In genomic region chr5:164898705-164899104, GRCh38 we compare ENCODE assay signal across 27 cellular contexts.
"Had no signal": no experiment of that assay in that cellular context is flagged by ENCODE, and none has a peak within 500 bp of the region (broad histone marks: within the 10 kb centered on the region; RNA-seq: fewer than 3 reads in every experiment).

No MANE protein-coding gene starts in this region.

- H3K27ac ChIP-seq: stomach, suprapubic skin, testis, thoracic aorta, thyroid gland, tibial artery, tibial nerve, transverse colon, upper lobe of left lung, upper lobe of right lung, uterus, vagina had no signal

- H3K9me3 ChIP-seq: suprapubic skin, testis, thoracic aorta, thyroid gland, tibial artery, tibial nerve, transverse colon, upper lobe of right lung, uterus, vagina had no signal

- FAIRE-seq: urothelium cell line had no signal

- H3K36me3 ChIP-seq: stomach, suprapubic skin, thoracic aorta, thyroid gland, tibial artery, tibial nerve, transverse colon, upper lobe of left lung, upper lobe of right lung, uterus, vagina had no signal

- H3K27me3 ChIP-seq: stomach, suprapubic skin, testis, thyroid gland, tibial artery, tibial nerve, transverse colon, upper lobe of left lung, upper lobe of right lung, uterus, vagina had no signal

- DNase-seq: stimulated activated CD4-positive, alpha-beta T cell treated with anti-CD3 and anti-CD28 coated beads, Interleukin-2, amount 100 ng/mL, for 48 hours; stimulated activated CD4-positive, alpha-beta T cell treated with anti-CD3 and anti-CD28 coated beads, Interleukin-4, amount 100 ng/mL, for 1 hour; stimulated activated CD4-positive, alpha-beta T cell treated with anti-CD3 and anti-CD28 coated beads, Interleukin-4, amount 100 ng/mL, for 24 hours; stimulated activated CD4-positive, alpha-beta T cell treated with anti-CD3 and anti-CD28 coated beads, Interleukin-4, amount 100 ng/mL, for 4 hours; stimulated activated CD8-positive, alpha-beta memory T cell treated with anti-CD3 and anti-CD28 coated beads, Interleukin-4, amount 100 ng/mL, for 48 hours; stimulated activated naive B cell treated with anti-CD40 and anti-IgM and Interleukin-4, amounts not matched to agents 10 μg/mL and 1 μg/mL and 100 μg/mL, for 72 hours; stimulated activated naive CD4-positive, alpha-beta T cell; stimulated activated naive CD4-positive, alpha-beta T cell treated with Interleukin-2 at 50 U/mL for 16 hours; stimulated activated naive CD8-positive, alpha-beta T cell treated with anti-CD3 and anti-CD28 coated beads, Interleukin-15, amount 100 ng/mL, for 72 hours; stimulated activated naive CD8-positive, alpha-beta T cell treated with anti-CD3 and anti-CD28 coated beads, Interleukin-15, Interleukin-2, amounts not matched to agents 100 U/mL and 50 U/mL, for 24 hours; stomach; substantia nigra; testis; thyroid gland; tibial artery; transverse colon; trophoblast cell; upper lobe of left lung; upper lobe of right lung; uterus had no signal

- H3K4me1 ChIP-seq: stomach, suprapubic skin, testis, thyroid gland, tibial artery, tibial nerve, transverse colon, upper lobe of left lung, upper lobe of right lung, uterus, vagina had no signal

- ATAC-seq: stimulated activated effector memory CD8-positive, alpha-beta T cell treated with anti-CD3 and anti-CD28 coated beads, Interleukin-12 subunit alpha, Interleukin-12 subunit beta, amount 100 ng/mL, for 72 hours; stimulated activated memory B cell treated with anti-CD40 and anti-IgM and Interleukin-4, amounts not matched to agents 10 μg/mL and 1 μg/mL and 100 μg/mL, for 72 hours; stimulated activated naive B cell treated with anti-CD40 and anti-IgM and Interleukin-4, amounts not matched to agents 10 μg/mL and 1 μg/mL and 100 μg/mL, for 72 hours; stimulated activated naive CD8-positive, alpha-beta T cell treated with anti-CD3 and anti-CD28 coated beads, Interleukin-15, amount 100 ng/mL, for 72 hours; stimulated activated naive CD8-positive, alpha-beta T cell treated with anti-CD3 and anti-CD28 coated beads, Interleukin-15, Interleukin-2, amounts not matched to agents 100 U/mL and 50 U/mL, for 24 hours; upper lobe of right lung had no signal

- H3K4me3 ChIP-seq: stomach, suprapubic skin, testis, thoracic aorta, thyroid gland, tibial artery, tibial nerve, transverse colon, upper lobe of left lung, upper lobe of right lung, uterus, vagina had no signal
